Comparison of ENCODE assay signal across 24 cellular contexts in genomic region chr17:75959046-75959838, GRCh38. TPM values are rescaled to one million over a fixed set of nuclear protein-coding genes. Genes with fewer than 3 reads are reported as not detected.
A peak's percentile ranks its signal among the peaks of the same experiment; 100 is the strongest.
DNase-seq lines count a peak whose midpoint lies in the region; ATAC-seq and FAIRE-seq lines count a peak whose summit lies in the region.
"Had no signal": no experiment of that assay in that cellular context is flagged by ENCODE, and none has a peak within 500 bp of the region (broad histone marks: within the 10 kb centered on the region; RNA-seq: fewer than 3 reads in every experiment).

No MANE protein-coding gene starts in this region.

- H3K4me3 ChIP-seq in small intestine (ENCODE audit: low read depth in 1 of 2, low read length in 2 of 2): peak overlapping the region in 1 of 2 donors; percentile 0
- H3K4me3 ChIP-seq: gastrocnemius medialis, MG63, Peyer's patch, tibial artery had no signal

- no peaks in the 10 kb centered on the region for H3K27me3 ChIP-seq in small intestine (ENCODE audit: control insufficient read depth in 2 of 2, insufficient read depth in 2 of 2, low read length in 2 of 2)
- H3K27me3 ChIP-seq: gastrocnemius medialis, MG63, Peyer's patch, tibial artery had no signal

- no peaks in the 10 kb centered on the region for H3K9me3 Mint-ChIP-seq in activated CD8-positive, alpha-beta T cell treated with anti-CD3 and anti-CD28 coated beads, Interleukin-2, amount 10 ng/mL, durations not matched to agents 7 days and 5 days (ENCODE audit: insufficient read depth)
- H3K9me3 Mint-ChIP-seq: activated naive CD8-positive, alpha-beta T cell treated with anti-CD3 and anti-CD28 coated beads for 36 hours; dendritic cell treated with granulocyte-macrophage colony-stimulating factor and Interleukin-4, amounts not matched to agents 40 ng/mL and 50 ng/mL, for 4 days had no signal

- 15 to 49% (median 32%) methylated on average over 8 of the region's 8 CpGs for WGBS in small intestine, 3 donors

- peaks cover 4 to 13% of the 10 kb centered on the region in 2 donors for H3K36me3 ChIP-seq in small intestine (ENCODE audit: control insufficient read depth in 2 of 2, insufficient read depth in 2 of 2, low read length in 2 of 2)

- no peak for ATAC-seq in activated CD8-positive, alpha-beta T cell treated with anti-CD3 and anti-CD28 coated beads, Interleukin-2, amount 10 ng/mL, durations not matched to agents 7 days and 5 days
- ATAC-seq: activated CD4-positive, CD25-positive, alpha-beta regulatory T cell treated with anti-CD3 and anti-CD28 coated beads, Interleukin-2, amount 50 U/mL, for 24 hours; gastrocnemius medialis; sciatic nerve had no signal

- peaks cover 21% of the 10 kb centered on the region for H3K36me3 Mint-ChIP-seq in activated CD8-positive, alpha-beta T cell treated with anti-CD3 and anti-CD28 coated beads, Interleukin-2, amount 10 ng/mL, durations not matched to agents 7 days and 5 days (ENCODE audit: low read depth)

- CTCF ChIA-PET in activated CD8-positive, alpha-beta T cell treated with anti-CD3 and anti-CD28 coated beads, Interleukin-2, amount 10 ng/mL, durations not matched to agents 7 days and 5 days (lab: Charles Lee): interaction anchor here (1.2 to 3.3 kb wide), 3 partner anchors 32 to 55 kb away, joined by 3 to 8 read pairs (median 5); no protein-coding TSS in a partner anchor

- H3K27ac ChIP-seq in small intestine (ENCODE audit: low read depth in 1 of 2, low read length in 1 of 2): peak overlapping the region; percentile 14 to 32
- H3K27ac ChIP-seq: epithelial cell of prostate, gastrocnemius medialis, Peyer's patch, tibial artery had no signal

- no peaks in the 10 kb centered on the region for H3K9me3 ChIP-seq in small intestine (ENCODE audit: control insufficient read depth, low read depth)
- H3K9me3 ChIP-seq: gastrocnemius medialis, MG63, Peyer's patch, SK-N-SH, tibial artery had no signal

- DNase-seq in HuH-7 (ENCODE audit: low spot score): peak; percentile 28
- peak; percentile 93 for DNase-seq in amniotic epithelial cell (ENCODE audit: low read depth)
- DNase-seq in iPS-NIHi11 (ENCODE audit: low spot score): peak; percentile 50
- peak; percentile 90 for DNase-seq in small intestine
- DNase-seq in T1000 (lab: John Stamatoyannopoulos, UW): no peak
- no peak for DNase-seq in AML-193 (lab: John Stamatoyannopoulos, UW)
- no peak for DNase-seq in activated CD8-positive, alpha-beta T cell treated with anti-CD3 and anti-CD28 coated beads, Interleukin-2, amount 10 ng/mL, durations not matched to agents 7 days and 5 days
- DNase-seq: activated CD8-positive, alpha-beta memory T cell treated with anti-CD3 and anti-CD28 coated beads for 24 hours; activated naive CD8-positive, alpha-beta T cell treated with anti-CD3 and anti-CD28 coated beads for 36 hours; EL; gastrocnemius medialis; GOT3; MG63; NCI-H1694; NCI-H82; SK-N-SH; stimulated activated naive CD4-positive, alpha-beta T cell; tibial artery had no signal

- H3K27me3 Mint-ChIP-seq in activated CD8-positive, alpha-beta T cell treated with anti-CD3 and anti-CD28 coated beads, Interleukin-2, amount 10 ng/mL, durations not matched to agents 7 days and 5 days (ENCODE audit: low read depth): no peaks in the 10 kb centered on the region
- H3K27me3 Mint-ChIP-seq: activated naive CD8-positive, alpha-beta T cell treated with anti-CD3 and anti-CD28 coated beads for 36 hours; dendritic cell treated with granulocyte-macrophage colony-stimulating factor and Interleukin-4, amounts not matched to agents 40 ng/mL and 50 ng/mL, for 4 days had no signal

- peaks cover 0 to 5% of the 10 kb centered on the region in 2 donors for H3K4me1 ChIP-seq in small intestine (ENCODE audit: control insufficient read depth in 2 of 2, insufficient read depth in 1 of 2, low read depth in 1 of 2, low read length in 1 of 2)
- H3K4me1 ChIP-seq: gastrocnemius medialis, Peyer's patch, tibial artery had no signal

- H3K4me1 Mint-ChIP-seq in activated CD8-positive, alpha-beta T cell treated with anti-CD3 and anti-CD28 coated beads, Interleukin-2, amount 10 ng/mL, durations not matched to agents 7 days and 5 days (ENCODE audit: low read depth): peaks cover 6% of the 10 kb centered on the region

- H3K27ac Mint-ChIP-seq in activated CD8-positive, alpha-beta T cell treated with anti-CD3 and anti-CD28 coated beads, Interleukin-2, amount 10 ng/mL, durations not matched to agents 7 days and 5 days: no peak overlapping the region
- H3K27ac Mint-ChIP-seq: activated naive CD8-positive, alpha-beta T cell treated with anti-CD3 and anti-CD28 coated beads for 36 hours; dendritic cell treated with granulocyte-macrophage colony-stimulating factor and Interleukin-4, amounts not matched to agents 40 ng/mL and 50 ng/mL, for 4 days had no signal

- POLR2A ChIA-PET in activated CD8-positive, alpha-beta T cell treated with anti-CD3 and anti-CD28 coated beads, Interleukin-2, amount 10 ng/mL, durations not matched to agents 7 days and 5 days (lab: Charles Lee): no interaction called here

- no peak overlapping the region for H3K4me3 Mint-ChIP-seq in activated CD8-positive, alpha-beta T cell treated with anti-CD3 and anti-CD28 coated beads, Interleukin-2, amount 10 ng/mL, durations not matched to agents 7 days and 5 days
- H3K4me3 Mint-ChIP-seq: activated naive CD8-positive, alpha-beta T cell treated with anti-CD3 and anti-CD28 coated beads for 36 hours; dendritic cell treated with granulocyte-macrophage colony-stimulating factor and Interleukin-4, amounts not matched to agents 40 ng/mL and 50 ng/mL, for 4 days had no signal

- FAIRE-seq in small intestine (lab: Jason Lieb, UNC): no peak
- FAIRE-seq: GM18507 had no signal

RNA-seq across cellular contexts. Expression of gene FBF1, which starts 18.4 kb away (rescaled TPM):
- 1 to 10 TPM; 2.2 to 8.2 (median 2.7) TPM for polyA plus RNA-seq in small intestine
- total RNA-seq in activated CD8-positive, alpha-beta T cell treated with anti-CD3 and anti-CD28 coated beads, Interleukin-2, amount 10 ng/mL, durations not matched to agents 7 days and 5 days: 10 to 100 TPM; 23.4 to 24.5 TPM

RNA-seq across cellular contexts. Expression of gene ACOX1, which starts 19.7 kb away (rescaled TPM):
- polyA plus RNA-seq in small intestine: 100 to 1,000 TPM in 1 of 3 donors, 10 to 100 TPM in 2; 20.6 to 111 (median 67.6) TPM
- total RNA-seq in activated CD8-positive, alpha-beta T cell treated with anti-CD3 and anti-CD28 coated beads, Interleukin-2, amount 10 ng/mL, durations not matched to agents 7 days and 5 days: 10 to 100 TPM; 30.3 to 32.2 TPM

RNA-seq across cellular contexts. Expression of gene TEN1, which starts 19.8 kb away (rescaled TPM):
- 10 to 100 TPM; 28.6 to 96.6 (median 80.8) TPM for polyA plus RNA-seq in small intestine
- total RNA-seq in activated CD8-positive, alpha-beta T cell treated with anti-CD3 and anti-CD28 coated beads, Interleukin-2, amount 10 ng/mL, durations not matched to agents 7 days and 5 days: 10 to 100 TPM; 16.8 to 21.0 TPM

RNA-seq across cellular contexts. Expression of gene CDK3, which starts 41.4 kb away (rescaled TPM):
- 10 to 100 TPM in 2 of 3 donors, 1 to 10 TPM in 1; 7.9 to 82.3 (median 71.3) TPM for polyA plus RNA-seq in small intestine
- total RNA-seq in activated CD8-positive, alpha-beta T cell treated with anti-CD3 and anti-CD28 coated beads, Interleukin-2, amount 10 ng/mL, durations not matched to agents 7 days and 5 days: 1 to 10 TPM; 6.4 to 7.3 TPM

RNA-seq across cellular contexts. Expression of gene MRPL38, which starts 54.6 kb away (rescaled TPM):
- 10 to 100 TPM; 63.2 to 93.5 (median 67.0) TPM for polyA plus RNA-seq in small intestine
- total RNA-seq in activated CD8-positive, alpha-beta T cell treated with anti-CD3 and anti-CD28 coated beads, Interleukin-2, amount 10 ng/mL, durations not matched to agents 7 days and 5 days: 100 to 1,000 TPM in 1 of 2 experiments, 10 to 100 TPM in 1; 89.0 to 113 TPM

Comparison
In these comparisons a context has a peak if more than half of its experiments do, and no peak if none do; other contexts are left out.
1. DNase-seq: peak in HuH-7 (single experiment), amniotic epithelial cell (single experiment), iPS-NIHi11 (single experiment) and small intestine (single experiment); none in T1000 (single experiment), AML-193 (0 of 2) and activated CD8-positive, alpha-beta T cell treated with anti-CD3 and anti-CD28 coated beads, Interleukin-2, amount 10 ng/mL, durations not matched to agents 7 days and 5 days (single experiment).